In the genomic region with DNA sequence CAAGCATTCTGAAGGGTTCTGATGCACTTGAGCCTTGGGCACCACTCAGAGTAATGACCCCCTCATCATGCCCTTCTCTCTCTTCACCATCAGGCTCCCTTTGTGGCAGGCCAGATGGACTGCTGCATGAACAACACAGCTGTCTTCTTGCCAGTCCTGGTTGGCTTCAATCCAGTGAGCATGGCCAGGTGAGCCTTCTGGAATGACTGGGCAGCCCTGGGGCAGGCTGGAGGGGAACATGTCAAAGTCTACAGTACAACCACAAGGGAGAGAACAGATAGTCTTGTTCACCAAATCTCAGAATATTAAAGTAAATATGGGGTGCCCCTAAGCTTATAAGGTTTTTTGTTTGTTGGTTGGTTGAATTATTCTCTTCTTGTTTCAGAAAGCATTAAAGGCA, we compare ENCODE assay signal across 26 cellular contexts. TPM values are rescaled to one million over a fixed set of nuclear protein-coding genes. Genes with fewer than 3 reads are reported as not detected.
DNase-seq lines count a peak whose midpoint lies in the region; ATAC-seq, FAIRE-seq and TF ChIP-seq lines count a peak whose summit lies in the region.
"Had no signal": no experiment of that assay in that cellular context is flagged by ENCODE, and none has a peak within 500 bp of the region (broad histone marks: within the 10 kb centered on the region; RNA-seq: fewer than 3 reads in every experiment).

No MANE protein-coding gene starts in this region.

- no peaks in the 10 kb centered on the region for H3K79me2 ChIP-seq in keratinocyte (ENCODE audit: control insufficient read depth, insufficient read depth, low read length)

- H2AFZ ChIP-seq in keratinocyte (ENCODE audit: control insufficient read depth, low read length) = no peak overlapping the region

- no peak for ATAC-seq in GM18909 (IDR thresholded peaks at IDR 0.05; ENCODE audit: poor library complexity, unreplicated experiment)
- ATAC-seq: right cardiac atrium had no signal

- TF ChIP-seq CTCF in BE2C (IDR thresholded peaks at IDR 0.05; ENCODE audit: low read depth, low read length) (no peak), keratinocyte (optimal IDR thresholded peaks at IDR 0.05 in 1 of 3, IDR thresholded peaks at IDR 0.05 in 1 of 3, conservative IDR thresholded peaks at IDR 0.05 in 1 of 3; ENCODE audit: extremely low read depth in 1 of 3, insufficient read depth in 2 of 3, low read length in 3 of 3) (no peak)

- TF ChIP-seq EP300 in Ishikawa (IDR thresholded peaks at IDR 0.05; ENCODE audit: borderline replicate concordance) = no peak

- no peak overlapping the region for H3K4me2 ChIP-seq in keratinocyte (ENCODE audit: control insufficient read depth, extremely low read depth, insufficient read depth, low read depth, low read length)

- H3K4me1 ChIP-seq in BE2C (no peaks in the 10 kb centered on the region), keratinocyte (ENCODE audit: control insufficient read depth, extremely low read depth, insufficient read depth, low read length) (peaks cover 5% of the 10 kb centered on the region)

- no peaks in the 10 kb centered on the region for H4K20me1 ChIP-seq in keratinocyte (ENCODE audit: control insufficient read depth, extremely low read depth, insufficient read depth, low read length)

- H3K27me3 ChIP-seq in BE2C (peaks cover 30% of the 10 kb centered on the region), keratinocyte (ENCODE audit: control insufficient read depth, extremely low read depth, insufficient read depth, low read length) (no peaks in the 10 kb centered on the region)

- H3K9me1 ChIP-seq in keratinocyte (ENCODE audit: control insufficient read depth, extremely low read depth, insufficient read depth, low read length) = no peaks in the 10 kb centered on the region

- no peak for TF ChIP-seq RAD21 in Ishikawa (IDR thresholded peaks at IDR 0.05; ENCODE audit: low read depth)

- H3K9me3 ChIP-seq in BE2C (no peaks in the 10 kb centered on the region), keratinocyte (ENCODE audit: control insufficient read depth, low read depth, low read length) (no peaks in the 10 kb centered on the region)

- H3K9ac ChIP-seq in keratinocyte (ENCODE audit: control insufficient read depth, extremely low read depth, insufficient read depth, low read length) = no peak overlapping the region

- dilution Hi-C loops in keratinocyte (cut with MboI; ENCODE audit: extremely low pct_ligation_motif_present, low sequenced_read_pairs) = no loop called here

- peak; percentile 17 for DNase-seq in BE2C
- DNase-seq in RPMI8226 = peak; percentile 58
- peak; percentile 50 for DNase-seq in keratinocyte (ENCODE audit: low read depth, low spot score)
- DNase-seq in T-helper 2 cell = no peak
- no peak for DNase-seq in cerebellum (ENCODE audit: low spot score)
- no peak for DNase-seq in activated T-cell treated with anti-CD3 and anti-CD28 coated beads for 4 hours
- DNase-seq: ACHN; activated CD4-positive, alpha-beta T cell treated with anti-CD3 and anti-CD28 coated beads, Interleukin-2, amount 50 U/mL, for 48 hours; activated gamma-delta T cell treated with Interleukin-2 at 50 U/mL for 16 hours; DMS153; foreskin melanocyte; islet precursor cell; MV-4-11; naive B cell; NCI-H2081 treated with DMSO at 0.1 percent for 48 hours; NCI-H526; OCI-M1; right cardiac atrium; stimulated activated CD4-positive, alpha-beta T cell treated with anti-CD3 and anti-CD28 coated beads, Interleukin-15, amount 100 ng/mL, for 24 hours had no signal

- H3K4me3 ChIP-seq in BE2C (ENCODE audit: low read depth, low read length) (no peak overlapping the region), keratinocyte (ENCODE audit: control insufficient read depth in 2 of 3, extremely low read depth in 1 of 3, insufficient read depth in 2 of 3, low read depth in 1 of 3, low read length in 3 of 3) (no peak overlapping the region)

- no peak for FAIRE-seq in keratinocyte (lab: Jason Lieb, UNC)
- FAIRE-seq: GM12891, H54 had no signal

- H3K27ac ChIP-seq in keratinocyte (ENCODE audit: control insufficient read depth, insufficient read depth, low read length) = no peak overlapping the region
- H3K27ac ChIP-seq: C4-2B had no signal

- H3K36me3 ChIP-seq in BE2C (no peaks in the 10 kb centered on the region), keratinocyte (ENCODE audit: control insufficient read depth in 2 of 2, extremely low read depth in 1 of 2, insufficient read depth in 2 of 2, low read length in 2 of 2) (no peaks in the 10 kb centered on the region)

TF ChIP-seq in Ishikawa, 13 proteins besides CTCF, POLR2A, EP300 and RAD21:
- TF ChIP-seq, protein P1, sequence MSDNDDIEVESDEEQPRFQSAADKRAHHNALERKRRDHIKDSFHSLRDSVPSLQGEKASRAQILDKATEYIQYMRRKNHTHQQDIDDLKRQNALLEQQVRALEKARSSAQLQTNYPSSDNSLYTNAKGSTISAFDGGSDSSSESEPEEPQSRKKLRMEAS (IDR thresholded peaks at IDR 0.05) = no peak
- TF ChIP-seq NFIC (IDR thresholded peaks at IDR 0.05) (peak; percentile 32; the same call in 1 of the 2 replicates), FOXM1 (IDR thresholded peaks at IDR 0.05; ENCODE audit: borderline replicate concordance, low read depth) (no peak)

RNA-seq across cellular contexts. Expression of a gene that starts 4.4 kb away (rescaled TPM):
- polyA plus RNA-seq in BE2C (2012; ENCODE audit: insufficient read depth, insufficient read length, low read depth) = not detected
- 0.18 to 0.30 TPM (median 0.27 TPM) in 3 replicates for polyA plus RNA-seq in keratinocyte
- not detected for polyA plus RNA-seq in keratinocyte (2011; ENCODE audit: low read depth)
- 0.06 TPM in 1 of 2 replicates, not detected in the other for polyA plus RNA-seq in keratinocyte (2011; cell fraction: cytosol; rRNA removed)
- polyA plus RNA-seq in keratinocyte (2011; cell fraction: nucleus; rRNA removed) = 0.71 and 1.3 TPM in 2 replicates
- polyA plus RNA-seq in keratinocyte (2012; ENCODE audit: low replicate concordance) = 0.45 TPM in 1 of 2 replicates, not detected in the other
- 0.80 TPM in 1 of 3 replicates, not detected in the others for polyA minus RNA-seq in keratinocyte
- not detected for polyA minus RNA-seq in keratinocyte (2011; cell fraction: cytosol; rRNA and poly(A)+ RNA removed)
- not detected in 2 replicates for polyA minus RNA-seq in keratinocyte (2011; cell fraction: nucleus; rRNA and poly(A)+ RNA removed)
- 0.54 TPM for total RNA-seq in cerebellum
- total RNA-seq: T-helper 2 cell treated with Interferon-gamma antibody and Interleukin-4, amounts not matched to agents 100 ng/mL and 5 ng/mL, for 36 hours had no signal
- polyA plus RNA-seq: IgD-negative memory B cell had no signal

RNA-seq across cellular contexts. Expression of a gene that starts 6.0 kb away (rescaled TPM):
- not detected for polyA plus RNA-seq in BE2C (2012; ENCODE audit: insufficient read depth, insufficient read length, low read depth)
- 6.3 to 13.0 TPM (median 9.9 TPM) in 3 replicates for polyA plus RNA-seq in keratinocyte
- polyA plus RNA-seq in keratinocyte (2011; ENCODE audit: low read depth) = 0.92 TPM
- polyA plus RNA-seq in keratinocyte (2011; cell fraction: cytosol; rRNA removed) = 8.2 and 12.5 TPM in 2 replicates
- 4.6 and 6.5 TPM in 2 replicates for polyA plus RNA-seq in keratinocyte (2011; cell fraction: nucleus; rRNA removed)
- 1.8 and 12.4 TPM in 2 replicates for polyA plus RNA-seq in keratinocyte (2012; ENCODE audit: low replicate concordance)
- 2.8 to 12.8 TPM (median 6.3 TPM) in 3 replicates for polyA minus RNA-seq in keratinocyte
- polyA minus RNA-seq in keratinocyte (2011; cell fraction: cytosol; rRNA and poly(A)+ RNA removed) = 10.6 TPM
- 2.5 and 3.4 TPM in 2 replicates for polyA minus RNA-seq in keratinocyte (2011; cell fraction: nucleus; rRNA and poly(A)+ RNA removed)
- total RNA-seq in cerebellum = 24.9 TPM
- total RNA-seq: T-helper 2 cell treated with Interferon-gamma antibody and Interleukin-4, amounts not matched to agents 100 ng/mL and 5 ng/mL, for 36 hours had no signal
- polyA plus RNA-seq: IgD-negative memory B cell had no signal

RNA-seq across cellular contexts. Expression of a gene that starts 11.5 kb away (rescaled TPM):
- polyA plus RNA-seq in BE2C (2012; ENCODE audit: insufficient read depth, insufficient read length, low read depth) = 34.7 TPM
- 10.4 to 14.4 TPM (median 12.7 TPM) in 3 replicates for polyA plus RNA-seq in keratinocyte
- polyA plus RNA-seq in keratinocyte (2011; ENCODE audit: low read depth) = 6.2 TPM
- 10.5 and 10.7 TPM in 2 replicates for polyA plus RNA-seq in keratinocyte (2011; cell fraction: cytosol; rRNA removed)
- polyA plus RNA-seq in keratinocyte (2011; cell fraction: nucleus; rRNA removed) = 19.9 and 26.7 TPM in 2 replicates
- 6.9 and 11.3 TPM in 2 replicates for polyA plus RNA-seq in keratinocyte (2012; ENCODE audit: low replicate concordance)
- polyA minus RNA-seq in keratinocyte = 17.2 to 31.3 TPM (median 26.3 TPM) in 3 replicates
- 3.3 TPM for polyA minus RNA-seq in keratinocyte (2011; cell fraction: cytosol; rRNA and poly(A)+ RNA removed)
- polyA minus RNA-seq in keratinocyte (2011; cell fraction: nucleus; rRNA and poly(A)+ RNA removed) = 6.9 and 14.8 TPM in 2 replicates
- total RNA-seq in cerebellum = 48.3 TPM

RNA-seq across cellular contexts. Expression of a gene that starts 58.9 kb away (rescaled TPM):
- 1.8 TPM for polyA plus RNA-seq in BE2C (2012; ENCODE audit: insufficient read depth, insufficient read length, low read depth)
- polyA plus RNA-seq in keratinocyte = 8.6 to 22.9 TPM (median 14.7 TPM) in 3 replicates
- 5.3 TPM for polyA plus RNA-seq in keratinocyte (2011; ENCODE audit: low read depth)
- polyA plus RNA-seq in keratinocyte (2011; cell fraction: cytosol; rRNA removed) = 9.6 and 16.4 TPM in 2 replicates
- 13.2 and 15.4 TPM in 2 replicates for polyA plus RNA-seq in keratinocyte (2011; cell fraction: nucleus; rRNA removed)
- 14.8 and 29.9 TPM in 2 replicates for polyA plus RNA-seq in keratinocyte (2012; ENCODE audit: low replicate concordance)
- polyA minus RNA-seq in keratinocyte = 4.7 to 13.2 TPM (median 7.1 TPM) in 3 replicates
- 6.1 TPM for polyA minus RNA-seq in keratinocyte (2011; cell fraction: cytosol; rRNA and poly(A)+ RNA removed)
- polyA minus RNA-seq in keratinocyte (2011; cell fraction: nucleus; rRNA and poly(A)+ RNA removed) = 2.4 and 3.1 TPM in 2 replicates
- not detected for total RNA-seq in cerebellum

Comparison
In these comparisons a context has a peak if more than half of its experiments do, and no peak if none do; other contexts are left out.
1. DNase-seq: peak in BE2C (single experiment), RPMI8226 (single experiment) and keratinocyte (single experiment); none in T-helper 2 cell (0 of 5), cerebellum (single experiment) and activated T-cell treated with anti-CD3 and anti-CD28 coated beads for 4 hours (single experiment).